ENCODE assay signal across 8 cellular contexts in the genomic region with DNA sequence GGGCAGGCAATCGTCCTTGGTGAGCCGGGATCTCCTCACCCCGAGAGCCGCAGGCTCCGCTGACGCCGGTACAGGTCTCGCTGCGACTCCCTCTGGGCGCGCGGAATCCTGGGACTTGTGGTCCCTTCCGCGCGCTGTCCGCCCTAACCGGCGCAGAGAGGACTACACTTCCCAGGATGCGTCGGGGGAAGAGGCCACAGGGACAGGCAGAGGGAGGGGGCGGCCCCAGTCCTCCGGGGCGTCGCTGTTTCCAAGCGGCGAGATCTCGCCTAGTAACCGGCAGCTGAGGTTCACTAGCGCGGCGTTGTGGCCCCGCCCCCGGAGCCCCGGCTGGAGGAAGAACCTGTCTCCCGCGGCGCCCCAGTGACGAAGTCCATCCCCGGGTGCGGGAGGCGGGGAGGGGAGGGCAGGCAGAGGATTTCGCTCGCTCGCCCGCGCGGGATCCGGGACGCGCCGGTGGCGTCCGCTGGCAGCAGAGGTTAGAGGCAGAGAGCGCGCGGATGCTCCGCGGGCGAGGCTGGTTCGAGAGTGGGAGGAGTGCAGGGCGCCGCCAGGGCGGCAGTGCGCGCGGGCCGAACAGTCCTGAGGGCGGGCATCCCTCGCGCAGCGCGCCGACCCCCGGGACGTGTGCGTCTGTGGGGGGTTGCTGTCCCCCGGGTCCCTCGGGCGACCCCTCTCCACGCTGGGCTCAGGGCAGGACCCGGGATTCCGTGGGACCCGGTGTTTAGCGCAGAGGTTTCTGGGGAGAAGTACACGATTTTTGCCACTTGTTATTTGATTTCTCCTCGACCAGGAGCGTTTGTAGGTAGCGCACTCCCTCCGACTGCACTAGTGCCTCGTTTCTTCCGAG. TPM values are rescaled to one million over a fixed set of nuclear protein-coding genes. Genes with fewer than 3 reads are reported as not detected.
A peak's percentile ranks its signal among the peaks of the same experiment; 100 is the strongest.
DNase-seq lines count a peak whose midpoint lies in the region; ATAC-seq and TF ChIP-seq lines count a peak whose summit lies in the region.

TSS of gene EML6 (plus strand) at position 363 of the 850 bp plus-strand sequence. CDS start 1,400 bp downstream, outside the sequence.

- TF ChIP-seq CTCF in CD14-positive monocyte (IDR thresholded peaks at IDR 0.05) (no peak), dorsolateral prefrontal cortex (IDR thresholded peaks at IDR 0.05 in 54 of 56, conservative IDR thresholded peaks at IDR 0.05 in 2 of 56; ENCODE audit: low read depth in 1 of 56, partially characterized antibody in 56 of 56) (peak in 46 of 56 donors; percentile 11 to 74 (median 37)), right lobe of liver (IDR thresholded peaks at IDR 0.05) (peak in 3 of 4 donors; percentile 12 to 20 (median 13))

- intact Hi-C loops in CD14-positive monocyte (cut with micrococcal nuclease) (loop anchor here (5.0 to 10.0 kb wide), 5 partner anchors 201 to 891 kb away; partner anchors contain the start of genes ACYP2 (in 2 of the 2), CLHC1 (in 1 of the 2), PPP4R3B (in 1 of the 2) and RPS27A (in 1 of the 2)), dorsolateral prefrontal cortex (cut with DNase I) (loop anchor here (5.0 to 10.0 kb wide), 8 partner anchors 56 to 791 kb away; partner anchors contain the start of genes CFAP36 (in 1 of the 2), CLHC1 (in 1 of the 2) and RPS27A (in 1 of the 2)), right lobe of liver (cut with DNase I) (loop anchor here in 1 of 2 donors (10.0 kb wide), 1 partner anchor 111 kb away; no protein-coding TSS in a partner anchor)
- intact Hi-C loops in activated CD4-positive, alpha-beta memory T cell treated with anti-CD3 and anti-CD28 coated beads for 36 hours (cut with micrococcal nuclease) = loop anchor here (1.0 to 10.0 kb wide), 13 partner anchors 43 to 959 kb away; partner anchors contain the start of genes ACYP2, CFAP36, CHAC2 and CLHC1

- peaks cover 19% of the 10 kb centered on the region for H3K4me1 Mint-ChIP-seq in CD14-positive monocyte
- peaks cover 12% of the 10 kb centered on the region for H3K4me1 Mint-ChIP-seq in activated CD4-positive, alpha-beta memory T cell treated with anti-CD3 and anti-CD28 coated beads for 36 hours (ENCODE audit: low read depth)

- H3K27me3 ChIP-seq in dorsolateral prefrontal cortex = no peaks in the 10 kb centered on the region
- no peaks in the 10 kb centered on the region for H3K27me3 ChIP-seq in right lobe of liver

- TF ChIP-seq POLR2A in right lobe of liver (IDR thresholded peaks at IDR 0.05) = peak; percentile 71

- peaks cover 0 to 10% of the 10 kb centered on the region in 2 donors for H3K36me3 Mint-ChIP-seq in CD14-positive monocyte
- H3K36me3 Mint-ChIP-seq in activated CD4-positive, alpha-beta memory T cell treated with anti-CD3 and anti-CD28 coated beads for 36 hours = no peaks in the 10 kb centered on the region

- H3K9me3 Mint-ChIP-seq in CD14-positive monocyte = peaks cover 0 to 8% (median 6%) of the 10 kb centered on the region in 7 donors
- H3K9me3 Mint-ChIP-seq in activated CD4-positive, alpha-beta memory T cell treated with anti-CD3 and anti-CD28 coated beads for 36 hours = no peaks in the 10 kb centered on the region

- H3K9me3 ChIP-seq in right lobe of liver = no peaks in the 10 kb centered on the region

- peaks cover 34 to 61% (median 41%) of the 10 kb centered on the region in 3 donors for H3K27me3 Mint-ChIP-seq in CD14-positive monocyte (ENCODE audit: low read depth in 3 of 3)
- peaks cover 30% of the 10 kb centered on the region for H3K27me3 Mint-ChIP-seq in activated CD4-positive, alpha-beta memory T cell treated with anti-CD3 and anti-CD28 coated beads for 36 hours

- WGBS in right lobe of liver (ENCODE audit: insufficient coverage, low coverage, low lambda C conversion rate, missing lambda C conversion rate) = 0% methylated on average over 19 of the region's 91 CpGs

- ATAC-seq in GM19397 (IDR thresholded peaks at IDR 0.05; ENCODE audit: unreplicated experiment) (peak; percentile 99), HG03571 (IDR thresholded peaks at IDR 0.05; ENCODE audit: unreplicated experiment) (peak; percentile 99), right lobe of liver (peak; percentile 98 to 99 (median 98))

- peak within 1 kb of the TSS; percentile 95 to 96 for H3K4me3 Mint-ChIP-seq in CD14-positive monocyte
- H3K4me3 Mint-ChIP-seq in activated CD4-positive, alpha-beta memory T cell treated with anti-CD3 and anti-CD28 coated beads for 36 hours = peak within 1 kb of the TSS; percentile 85

- no peaks in the 10 kb centered on the region for H3K36me3 ChIP-seq in right lobe of liver

- peak within 1 kb of the TSS in 57 of 59 donors; percentile 18 to 90 (median 81) for H3K27ac ChIP-seq in dorsolateral prefrontal cortex
- H3K27ac ChIP-seq in right lobe of liver = peak within 1 kb of the TSS; percentile 40 to 61 (median 51)

- no peaks in the 10 kb centered on the region for H3K4me1 ChIP-seq in right lobe of liver

- POLR2A ChIA-PET in activated CD4-positive, alpha-beta memory T cell treated with anti-CD3 and anti-CD28 coated beads for 36 hours (lab: Charles Lee) = interaction anchor here (0.6 to 1.3 kb wide), 3 partner anchors 34 to 164 kb away, joined by 3 to 4 read pairs (median 4); no protein-coding TSS in a partner anchor

- DNase-seq in CD14-positive monocyte (ENCODE audit: low spot score) (peak; percentile 99), NCI-H774 (lab: John Stamatoyannopoulos, UW) (peak; percentile 97), dorsolateral prefrontal cortex (peak; percentile 94 to 99 (median 98)), right lobe of liver (peak; percentile 99)
- DNase-seq in activated CD4-positive, alpha-beta memory T cell treated with anti-CD3 and anti-CD28 coated beads for 36 hours = peak; percentile 99
- DNase-seq in stimulated activated CD4-positive, alpha-beta T cell treated with anti-CD3 and anti-CD28 coated beads, Interleukin-4, amount 100 ng/mL, for 4 hours = peak; percentile 95 to 98

- H3K27ac Mint-ChIP-seq in CD14-positive monocyte = peak within 1 kb of the TSS; percentile 22 to 87 (median 71)
- H3K27ac Mint-ChIP-seq in activated CD4-positive, alpha-beta memory T cell treated with anti-CD3 and anti-CD28 coated beads for 36 hours = peak within 1 kb of the TSS; percentile 34

- CTCF ChIA-PET in activated CD4-positive, alpha-beta memory T cell treated with anti-CD3 and anti-CD28 coated beads for 36 hours (lab: Charles Lee) = interaction anchor here (0.8 to 3.2 kb wide), 7 partner anchors 18 to 199 kb away, joined by 3 to 20 read pairs (median 6); no protein-coding TSS in a partner anchor

- H3K4me3 ChIP-seq in dorsolateral prefrontal cortex = peak within 1 kb of the TSS; percentile 65 to 97 (median 90)
- peak within 1 kb of the TSS; percentile 67 to 76 (median 68) for H3K4me3 ChIP-seq in right lobe of liver

RNA-seq across cellular contexts. Expression of gene EML6, which starts in this region (rescaled TPM):
- polyA plus RNA-seq in CD14-positive monocyte = not detected
- total RNA-seq in activated CD4-positive, alpha-beta memory T cell treated with anti-CD3 and anti-CD28 coated beads for 36 hours = under 1 TPM; 0.46 to 0.50 TPM
- total RNA-seq in dorsolateral prefrontal cortex = 10 to 100 TPM; 19.0 to 50.3 (median 33.2) TPM
- total RNA-seq in right lobe of liver = 1 to 10 TPM in 4 of 6 experiments, under 1 TPM in 2; 0.82 to 2.5 (median 1.5) TPM

Comparison
In these comparisons a context has a peak if more than half of its experiments do, and no peak if none do; other contexts are left out.
1. Peak in every context shown above with its lines: DNase-seq, ATAC-seq, H3K4me3 ChIP-seq and H3K27ac ChIP-seq.
2. RNA of gene EML6 (total RNA-seq): 19.0 to 50.3 TPM in dorsolateral prefrontal cortex; 0.82 to 2.5 TPM in right lobe of liver and 0.46 to 0.50 TPM in activated CD4-positive, alpha-beta memory T cell treated with anti-CD3 and anti-CD28 coated beads for 36 hours; every median in the first group is over 4 times any median in the second.
3. Peak in DNase-seq in CD14-positive monocyte; RNA of the gene not detected or under 1 TPM.
4. Peak in DNase-seq in activated CD4-positive, alpha-beta memory T cell treated with anti-CD3 and anti-CD28 coated beads for 36 hours; RNA of the gene not detected or under 1 TPM.